18 cellular contexts compared by ENCODE assay signal in genomic region chr18:35306588-35307250, GRCh38.
"Had no signal": no experiment of that assay in that cellular context is flagged by ENCODE, and none has a peak within 500 bp of the region (broad histone marks: within the 10 kb centered on the region; RNA-seq: fewer than 3 reads in every experiment).

No MANE protein-coding gene starts in this region.

- H3K27me3 ChIP-seq: ascending aorta, vagina had no signal

- H3K27ac Mint-ChIP-seq: activated T-cell treated with anti-CD3 and anti-CD28 coated beads, Interleukin-2, amount 50 U/mL, for 72 hours; mesothelial cell of epicardium; stimulated activated naive CD8-positive, alpha-beta T cell treated with anti-CD3 and anti-CD28 coated beads, Interleukin-15, amount 100 ng/mL, for 72 hours; T-helper 2 cell treated with Interferon-gamma antibody and Interleukin-4, amounts not matched to agents 5 μg/mL and 100 μg/mL, for 36 hours had no signal

- H3K4me3 Mint-ChIP-seq: activated T-cell treated with anti-CD3 and anti-CD28 coated beads, Interleukin-2, amount 50 U/mL, for 72 hours; mesothelial cell of epicardium; neural crest cell; stimulated activated naive CD8-positive, alpha-beta T cell treated with anti-CD3 and anti-CD28 coated beads, Interleukin-15, amount 100 ng/mL, for 72 hours; T-helper 2 cell treated with Interferon-gamma antibody and Interleukin-4, amounts not matched to agents 5 μg/mL and 100 μg/mL, for 36 hours had no signal

- H3K27me3 Mint-ChIP-seq: stimulated activated naive CD8-positive, alpha-beta T cell treated with anti-CD3 and anti-CD28 coated beads, Interleukin-15, amount 100 ng/mL, for 72 hours had no signal

- H3K4me1 ChIP-seq: ascending aorta, lower lobe of right lung, vagina had no signal

- H3K4me1 Mint-ChIP-seq: mesothelial cell of epicardium; neural crest cell; stimulated activated naive CD8-positive, alpha-beta T cell treated with anti-CD3 and anti-CD28 coated beads, Interleukin-15, amount 100 ng/mL, for 72 hours had no signal

- H3K4me3 ChIP-seq: ascending aorta, lower lobe of right lung, skin epidermis, vagina had no signal

- H3K27ac ChIP-seq: ascending aorta, lower lobe of right lung, skin epidermis, vagina had no signal

- ATAC-seq: activated T-cell treated with anti-CD3 and anti-CD28 coated beads, Interleukin-2, amount 50 U/mL, for 72 hours; lower lobe of right lung; right cardiac atrium; stimulated activated naive CD8-positive, alpha-beta T cell treated with anti-CD3 and anti-CD28 coated beads, Interleukin-15, amount 100 ng/mL, for 72 hours had no signal

- DNase-seq: activated CD4-positive, alpha-beta T cell treated with anti-CD3 and anti-CD28 coated beads, Interleukin-2, amount 50 U/mL, for 4 hours; activated effector memory CD4-positive, alpha-beta T cell treated with anti-CD3 and anti-CD28 coated beads, Interleukin-2, amount 50 U/mL, for 16 hours; activated naive CD4-positive, alpha-beta T cell treated with anti-CD3 and anti-CD28 coated beads, Interleukin-2, amount 50 U/mL, for 16 hours; activated T-cell treated with anti-CD3 and anti-CD28 coated beads, Interleukin-2, amount 50 U/mL, for 72 hours; cerebellar nuclear complex; effector CD8-positive, alpha-beta T cell; lower lobe of right lung; right cardiac atrium; stimulated activated CD4-positive, alpha-beta T cell treated with anti-CD3 and anti-CD28 coated beads, Interleukin-15, amount 100 ng/mL, for 24 hours; stimulated activated CD4-positive, alpha-beta T cell treated with anti-CD3 and anti-CD28 coated beads, Interleukin-2, amount 100 ng/mL, for 48 hours; stimulated activated naive CD8-positive, alpha-beta T cell treated with anti-CD3 and anti-CD28 coated beads, Interleukin-15, amount 100 ng/mL, for 72 hours; trophoblast cell had no signal
